13 cellular contexts compared by ENCODE assay signal in the genomic region with DNA sequence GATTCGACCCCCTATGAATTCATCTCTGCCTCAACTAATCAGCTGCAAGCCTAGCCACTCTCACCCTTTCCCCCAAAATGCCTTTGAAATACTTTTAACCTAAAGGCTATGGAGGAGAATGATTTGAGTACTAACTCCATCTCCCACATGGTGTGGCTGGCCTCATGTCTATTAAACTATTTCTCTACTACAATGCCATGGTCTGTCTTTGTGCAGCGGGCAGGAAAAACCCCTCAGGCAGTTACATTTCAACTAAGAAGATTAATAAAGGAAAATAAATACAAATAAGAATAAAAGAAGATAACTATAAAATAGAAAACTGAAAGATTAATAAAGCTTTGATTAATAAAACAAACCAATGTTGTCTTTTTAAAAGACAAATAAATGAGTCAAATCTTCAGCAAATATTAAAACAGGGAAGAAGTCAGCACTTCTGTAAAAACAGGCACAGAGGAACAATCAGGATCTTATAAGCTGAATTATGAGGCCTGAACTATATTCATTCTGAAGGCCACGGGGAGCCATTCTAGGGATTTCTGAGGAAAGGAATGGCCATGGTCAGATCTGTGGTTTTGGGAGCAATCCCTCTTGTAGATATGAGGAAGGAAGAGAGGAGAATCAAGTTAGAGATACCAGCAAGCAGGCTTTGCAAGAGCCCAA.
A peak's percentile ranks its signal among the peaks of the same experiment; 100 is the strongest.
DNase-seq lines count a peak whose midpoint lies in the region; ATAC-seq and TF ChIP-seq lines count a peak whose summit lies in the region.
"Had no signal": no experiment of that assay in that cellular context is flagged by ENCODE, and none has a peak within 500 bp of the region (broad histone marks: within the 10 kb centered on the region; RNA-seq: fewer than 3 reads in every experiment).

No MANE protein-coding gene starts in this region.

- H3K9me3 ChIP-seq in A673 (ENCODE audit: low read depth, low read length, poor library complexity, severe bottlenecking): no peaks in the 10 kb centered on the region
- H3K9me3 ChIP-seq in effector memory CD4-positive, alpha-beta T cell (ENCODE audit: control insufficient read depth, low read length): no peaks in the 10 kb centered on the region

- intact Hi-C loops in A673 (cut with micrococcal nuclease; ENCODE audit: unreplicated experiment): no loop called here

- H3K36me3 ChIP-seq in GM23338 (ENCODE audit: insufficient read depth): no peaks in the 10 kb centered on the region
- no peaks in the 10 kb centered on the region for H3K36me3 ChIP-seq in A673 (ENCODE audit: insufficient read depth, low read length, poor library complexity, severe bottlenecking)
- no peaks in the 10 kb centered on the region for H3K36me3 ChIP-seq in effector memory CD4-positive, alpha-beta T cell (ENCODE audit: control insufficient read depth, insufficient read depth, low read length)

- H3K4me1 Mint-ChIP-seq in GM23338 (no peaks in the 10 kb centered on the region; the same call in 2 of the 3 replicates), brain (peaks cover 12% of the 10 kb centered on the region), neural crest cell (peaks cover 33% of the 10 kb centered on the region)
- H3K4me1 Mint-ChIP-seq: CD14-positive monocyte, H9 had no signal

- H3F3A ChIP-seq in GM23338 (replicated peaks; ENCODE audit: low read depth): no peaks in the 10 kb centered on the region

- no peaks in the 10 kb centered on the region for H3K9me2 ChIP-seq in GM23338 (ENCODE audit: insufficient read depth)

- H3K79me2 ChIP-seq in GM23338 (replicated peaks; ENCODE audit: insufficient read depth): no peaks in the 10 kb centered on the region

- no peak for ATAC-seq in GM23338
- ATAC-seq in GM18502 (IDR thresholded peaks at IDR 0.05; ENCODE audit: poor library complexity, unreplicated experiment): no peak
- ATAC-seq: CD8-positive, alpha-beta T cell had no signal

- H3K9me3 Mint-ChIP-seq in GM23338 (no peaks in the 10 kb centered on the region), brain (peaks cover 0 to 10% (median 3%) of the 10 kb centered on the region in 5 experiments), neural crest cell (peaks cover 13% of the 10 kb centered on the region)
- H3K9me3 Mint-ChIP-seq: H9 had no signal

- DNase-seq in GM23338 (ENCODE audit: low spot score) (no peak), neural crest cell (ENCODE audit: low read depth, low spot score) (no peak), A673 (ENCODE audit: low spot score) (no peak)
- DNase-seq in effector memory CD4-positive, alpha-beta T cell: no peak
- DNase-seq: CD8-positive, alpha-beta T cell; COR-L47; GOT3; H9; IMR-90 had no signal

- CTCF ChIA-PET in A673 (lab: Charles Lee): no interaction called here

- POLR2A ChIA-PET in A673 (lab: Charles Lee; ENCODE audit: low non-redundant PET): no interaction called here

- no peaks in the 10 kb centered on the region for H3K36me3 Mint-ChIP-seq in GM23338 (ENCODE audit: low read depth)
- H3K36me3 Mint-ChIP-seq in brain: peaks cover 24% of the 10 kb centered on the region
- peaks cover 30% of the 10 kb centered on the region for H3K36me3 Mint-ChIP-seq in neural crest cell (ENCODE audit: low read depth)

- TF ChIP-seq CTCF in 22Rv1 (IDR thresholded peaks at IDR 0.05) (no peak), GM23338 (conservative IDR thresholded peaks at IDR 0.05; ENCODE audit: low read depth in 2 of 2) (no peak), brain (conservative IDR thresholded peaks at IDR 0.05) (no peak), neural crest cell (conservative IDR thresholded peaks at IDR 0.05) (no peak), A673 (conservative IDR thresholded peaks at IDR 0.05; ENCODE audit: low read depth, low read length) (no peak)

- H3K27me3 ChIP-seq in GM23338 (ENCODE audit: insufficient read depth) (no peaks in the 10 kb centered on the region), A673 (replicated peaks; ENCODE audit: insufficient read depth, low read depth, low read length, poor library complexity) (no peaks in the 10 kb centered on the region)
- no peaks in the 10 kb centered on the region for H3K27me3 ChIP-seq in effector memory CD4-positive, alpha-beta T cell (replicated peaks; ENCODE audit: control insufficient read depth, insufficient read depth, low read length, poor library complexity, severe bottlenecking)

- no peak overlapping the region for H3K4me3 Mint-ChIP-seq in GM23338
- H3K4me3 Mint-ChIP-seq in brain: peak overlapping the region in 1 of 5 experiments; percentile 14
- H3K4me3 Mint-ChIP-seq in neural crest cell: no peak overlapping the region
- H3K4me3 Mint-ChIP-seq: CD14-positive monocyte; CD8-positive, alpha-beta T cell; H9 had no signal

- no peaks in the 10 kb centered on the region for H3K4me1 ChIP-seq in GM23338 (ENCODE audit: insufficient read depth)
- H3K4me1 ChIP-seq in A673 (ENCODE audit: insufficient read depth, low read length, poor library complexity, severe bottlenecking): no peaks in the 10 kb centered on the region
- H3K4me1 ChIP-seq in effector memory CD4-positive, alpha-beta T cell (ENCODE audit: control insufficient read depth, insufficient read depth, low read length, poor library complexity, severe bottlenecking): no peaks in the 10 kb centered on the region

- H3K4me3 ChIP-seq in GM23338 (no peak overlapping the region), A673 (ENCODE audit: low read depth, low read length, poor library complexity, severe bottlenecking) (no peak overlapping the region)
- no peak overlapping the region for H3K4me3 ChIP-seq in effector memory CD4-positive, alpha-beta T cell (ENCODE audit: insufficient read depth, low read depth, low read length, poor library complexity, severe bottlenecking)

- no peak overlapping the region for H3K4me2 ChIP-seq in GM23338

- H4K20me1 ChIP-seq in GM23338 (replicated peaks; ENCODE audit: insufficient read depth): no peaks in the 10 kb centered on the region

- H3K27me3 Mint-ChIP-seq in GM23338 (ENCODE audit: insufficient read depth, low read depth, poor library complexity) (no peaks in the 10 kb centered on the region), brain (no peaks in the 10 kb centered on the region), neural crest cell (ENCODE audit: low read depth) (no peaks in the 10 kb centered on the region)

- no TSS peak for BruUV-seq in A673 (replicated peaks; lab: Mats Ljungman, UMichigan)

- no peak overlapping the region for H2AFZ ChIP-seq in GM23338

- H3K27ac Mint-ChIP-seq in GM23338 (peak overlapping the region; percentile 31; the same call in 1 of the 2 replicates), brain (peak overlapping the region in 3 of 5 experiments; percentile 25 to 68 (median 51)), neural crest cell (ENCODE audit: unreplicated experiment) (peak overlapping the region; percentile 13)
- H3K27ac Mint-ChIP-seq: CD14-positive monocyte; CD8-positive, alpha-beta T cell had no signal

- H3K27ac ChIP-seq in 22Rv1: peak overlapping the region; percentile 60
- H3K27ac ChIP-seq in GM23338 (ENCODE audit: low read depth): no peak overlapping the region
- no peak overlapping the region for H3K27ac ChIP-seq in A673 (ENCODE audit: low read depth, low read length, poor library complexity, severe bottlenecking)
- H3K27ac ChIP-seq in effector memory CD4-positive, alpha-beta T cell (ENCODE audit: insufficient read depth, low read length, poor library complexity, severe bottlenecking): no peak overlapping the region

TF ChIP-seq in GM23338, 12 proteins besides CTCF, POLR2A, EP300 and RAD21 (continues in another document):
- TF ChIP-seq, protein P1, sequence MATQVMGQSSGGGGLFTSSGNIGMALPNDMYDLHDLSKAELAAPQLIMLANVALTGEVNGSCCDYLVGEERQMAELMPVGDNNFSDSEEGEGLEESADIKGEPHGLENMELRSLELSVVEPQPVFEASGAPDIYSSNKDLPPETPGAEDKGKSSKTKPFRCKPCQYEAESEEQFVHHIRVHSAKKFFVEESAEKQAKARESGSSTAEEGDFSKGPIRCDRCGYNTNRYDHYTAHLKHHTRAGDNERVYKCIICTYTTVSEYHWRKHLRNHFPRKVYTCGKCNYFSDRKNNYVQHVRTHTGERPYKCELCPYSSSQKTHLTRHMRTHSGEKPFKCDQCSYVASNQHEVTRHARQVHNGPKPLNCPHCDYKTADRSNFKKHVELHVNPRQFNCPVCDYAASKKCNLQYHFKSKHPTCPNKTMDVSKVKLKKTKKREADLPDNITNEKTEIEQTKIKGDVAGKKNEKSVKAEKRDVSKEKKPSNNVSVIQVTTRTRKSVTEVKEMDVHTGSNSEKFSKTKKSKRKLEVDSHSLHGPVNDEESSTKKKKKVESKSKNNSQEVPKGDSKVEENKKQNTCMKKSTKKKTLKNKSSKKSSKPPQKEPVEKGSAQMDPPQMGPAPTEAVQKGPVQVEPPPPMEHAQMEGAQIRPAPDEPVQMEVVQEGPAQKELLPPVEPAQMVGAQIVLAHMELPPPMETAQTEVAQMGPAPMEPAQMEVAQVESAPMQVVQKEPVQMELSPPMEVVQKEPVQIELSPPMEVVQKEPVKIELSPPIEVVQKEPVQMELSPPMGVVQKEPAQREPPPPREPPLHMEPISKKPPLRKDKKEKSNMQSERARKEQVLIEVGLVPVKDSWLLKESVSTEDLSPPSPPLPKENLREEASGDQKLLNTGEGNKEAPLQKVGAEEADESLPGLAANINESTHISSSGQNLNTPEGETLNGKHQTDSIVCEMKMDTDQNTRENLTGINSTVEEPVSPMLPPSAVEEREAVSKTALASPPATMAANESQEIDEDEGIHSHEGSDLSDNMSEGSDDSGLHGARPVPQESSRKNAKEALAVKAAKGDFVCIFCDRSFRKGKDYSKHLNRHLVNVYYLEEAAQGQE (IDR thresholded peaks at IDR 0.05; ENCODE audit: unreplicated experiment): no peak
- TF ChIP-seq POLR2AphosphoS5 (IDR thresholded peaks at IDR 0.05; ENCODE audit: low read depth) (no peak), EZH2 (IDR thresholded peaks at IDR 0.05; ENCODE audit: low read depth, unreplicated experiment) (no peak), EZH2phosphoT487 (IDR thresholded peaks at IDR 0.05; ENCODE audit: unreplicated experiment) (no peak), ZNF331 (CRISPR knock-in tag; IDR thresholded peaks at IDR 0.05; ENCODE audit: low read depth) (no peak), NANOG (IDR thresholded peaks at IDR 0.05; ENCODE audit: borderline replicate concordance) (no peak), ZNF114 (CRISPR knock-in tag; IDR thresholded peaks at IDR 0.05) (no peak)
- TF ChIP-seq, protein P2, sequence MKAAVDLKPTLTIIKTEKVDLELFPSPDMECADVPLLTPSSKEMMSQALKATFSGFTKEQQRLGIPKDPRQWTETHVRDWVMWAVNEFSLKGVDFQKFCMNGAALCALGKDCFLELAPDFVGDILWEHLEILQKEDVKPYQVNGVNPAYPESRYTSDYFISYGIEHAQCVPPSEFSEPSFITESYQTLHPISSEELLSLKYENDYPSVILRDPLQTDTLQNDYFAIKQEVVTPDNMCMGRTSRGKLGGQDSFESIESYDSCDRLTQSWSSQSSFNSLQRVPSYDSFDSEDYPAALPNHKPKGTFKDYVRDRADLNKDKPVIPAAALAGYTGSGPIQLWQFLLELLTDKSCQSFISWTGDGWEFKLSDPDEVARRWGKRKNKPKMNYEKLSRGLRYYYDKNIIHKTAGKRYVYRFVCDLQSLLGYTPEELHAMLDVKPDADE (IDR thresholded peaks at IDR 0.05): no peak
